ENCODE assay signal across 10 cellular contexts in the genomic region with DNA sequence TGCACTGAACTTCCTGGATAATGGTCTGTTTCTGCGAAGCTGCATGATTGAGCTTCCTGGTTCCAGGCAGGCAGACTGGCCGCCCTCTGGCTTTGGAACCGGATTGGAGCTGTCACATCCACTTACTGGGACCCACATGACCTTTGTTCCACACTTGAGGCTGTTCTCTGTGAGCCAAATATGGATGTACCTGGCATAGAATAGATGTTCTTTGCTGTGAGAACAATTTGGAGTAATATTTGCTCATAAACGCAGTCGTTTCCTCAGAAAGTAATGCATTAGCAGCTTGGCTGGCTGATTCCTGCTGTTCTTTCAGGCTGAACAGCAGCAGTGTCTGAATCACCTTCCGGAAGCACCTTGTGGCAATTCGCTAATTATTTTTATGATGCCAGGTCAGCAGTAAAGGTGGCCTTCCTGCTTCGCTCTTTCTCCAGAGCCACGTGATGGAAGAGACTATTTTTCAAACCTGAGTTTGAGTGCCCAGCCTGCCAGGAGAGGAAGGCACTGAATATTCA.
DNase-seq lines count a peak whose midpoint lies in the region; ATAC-seq, FAIRE-seq and TF ChIP-seq lines count a peak whose summit lies in the region.
"Had no signal": no experiment of that assay in that cellular context is flagged by ENCODE, and none has a peak within 500 bp of the region (broad histone marks: within the 10 kb centered on the region; RNA-seq: fewer than 3 reads in every experiment).

No MANE protein-coding gene starts in this region.

- no peaks in the 10 kb centered on the region for H3K27me3 ChIP-seq in right lobe of liver

- TF ChIP-seq POLR2A in right lobe of liver (IDR thresholded peaks at IDR 0.05), result peak; percentile 47

- H3K4me1 ChIP-seq in right lobe of liver, result peaks cover 0 to 61% (median 31%) of the 10 kb centered on the region in 4 donors

- H3K4me3 ChIP-seq in right lobe of liver, result peak overlapping the region in 2 of 3 donors; percentile 2 to 10

- no peaks in the 10 kb centered on the region for H3K9me3 ChIP-seq in right lobe of liver

- H3K36me3 ChIP-seq in right lobe of liver, result no peaks in the 10 kb centered on the region

- peak; percentile 68 for DNase-seq in Right ventricle myocardium inferior (ENCODE audit: missing footprints)
- DNase-seq in cardiac septum (ENCODE audit: low spot score), result no peak
- peak; percentile 92 for DNase-seq in dermis blood vessel endothelial cell
- peak; percentile 71 to 86 (median 71) for DNase-seq in right lobe of liver
- no peak for DNase-seq in frontal cortex (ENCODE audit: low spot score in 2 of 2)
- no peak for DNase-seq in NAMALWA (ENCODE audit: low spot score)
- no peak for DNase-seq in hepatic stellate cell (ENCODE audit: low spot score)

- FAIRE-seq in frontal cortex (lab: Jason Lieb, UNC), result no peak
- FAIRE-seq: astrocyte had no signal

- intact Hi-C loops in Right ventricle myocardium inferior (cut with DNase I), result loop anchor here (1.0 to 5.0 kb wide), 2 partner anchors 11 to 137 kb away; no protein-coding TSS in a partner anchor
- intact Hi-C loops in cardiac septum (cut with DNase I), result loop anchor here (5.0 kb wide), 1 partner anchor 137 kb away; no protein-coding TSS in a partner anchor
- intact Hi-C loops in right lobe of liver (cut with DNase I), result no loop called here

- 13% methylated on average over 8 of the region's 9 CpGs for WGBS in right lobe of liver (ENCODE audit: insufficient coverage, low coverage, low lambda C conversion rate, missing lambda C conversion rate)

- peak overlapping the region; percentile 64 to 73 (median 66) for H3K27ac ChIP-seq in right lobe of liver

- TF ChIP-seq CTCF in right lobe of liver (IDR thresholded peaks at IDR 0.05), result no peak

- ATAC-seq in Right ventricle myocardium inferior, result peak; percentile 93
- peak; percentile 67 to 84 (median 75) for ATAC-seq in right lobe of liver
- no peak for ATAC-seq in HG02840 (IDR thresholded peaks at IDR 0.05; ENCODE audit: low FRiP score, unreplicated experiment)
- ATAC-seq: activated CD4-positive, CD25-positive, alpha-beta regulatory T cell treated with anti-CD3 and anti-CD28 coated beads, Interleukin-2, amount 50 U/mL, for 24 hours had no signal

Comparison
In these comparisons a context has a peak if more than half of its experiments do, and no peak if none do; other contexts are left out.
1. DNase-seq: peak in Right ventricle myocardium inferior (single experiment), dermis blood vessel endothelial cell (single experiment) and right lobe of liver (3 of 3); none in cardiac septum (single experiment), frontal cortex (0 of 2), NAMALWA (single experiment) and hepatic stellate cell (single experiment).
2. intact Hi-C loops: an anchor here in Right ventricle myocardium inferior (1.0 to 5.0 kb wide) and cardiac septum (5.0 kb wide); none called in right lobe of liver.